1 cellular context compared by ENCODE assay signal in genomic region chr7:121383235-121383634, GRCh38.
TF ChIP-seq lines count a peak whose summit lies in the region.

No MANE protein-coding gene starts in this region.

TF ChIP-seq in endothelial cell of umbilical vein, 7 proteins besides CTCF, POLR2A, EP300 and RAD21:
- TF ChIP-seq GATA2 (IDR thresholded peaks at IDR 0.05; ENCODE audit: insufficient read depth, insufficient read length, low read depth, low read length) = no peak
- TF ChIP-seq, protein P1, sequence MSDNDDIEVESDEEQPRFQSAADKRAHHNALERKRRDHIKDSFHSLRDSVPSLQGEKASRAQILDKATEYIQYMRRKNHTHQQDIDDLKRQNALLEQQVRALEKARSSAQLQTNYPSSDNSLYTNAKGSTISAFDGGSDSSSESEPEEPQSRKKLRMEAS (IDR thresholded peaks at IDR 0.05; ENCODE audit: insufficient read depth, insufficient read length) = no peak
- TF ChIP-seq FOS (IDR thresholded peaks at IDR 0.05; ENCODE audit: borderline replicate concordance, insufficient read depth, low read length) = no peak
- no peak for TF ChIP-seq EZH2 (IDR thresholded peaks at IDR 0.05; ENCODE audit: borderline replicate concordance, low read depth, low read length, severe bottlenecking)
